In the genomic region with DNA sequence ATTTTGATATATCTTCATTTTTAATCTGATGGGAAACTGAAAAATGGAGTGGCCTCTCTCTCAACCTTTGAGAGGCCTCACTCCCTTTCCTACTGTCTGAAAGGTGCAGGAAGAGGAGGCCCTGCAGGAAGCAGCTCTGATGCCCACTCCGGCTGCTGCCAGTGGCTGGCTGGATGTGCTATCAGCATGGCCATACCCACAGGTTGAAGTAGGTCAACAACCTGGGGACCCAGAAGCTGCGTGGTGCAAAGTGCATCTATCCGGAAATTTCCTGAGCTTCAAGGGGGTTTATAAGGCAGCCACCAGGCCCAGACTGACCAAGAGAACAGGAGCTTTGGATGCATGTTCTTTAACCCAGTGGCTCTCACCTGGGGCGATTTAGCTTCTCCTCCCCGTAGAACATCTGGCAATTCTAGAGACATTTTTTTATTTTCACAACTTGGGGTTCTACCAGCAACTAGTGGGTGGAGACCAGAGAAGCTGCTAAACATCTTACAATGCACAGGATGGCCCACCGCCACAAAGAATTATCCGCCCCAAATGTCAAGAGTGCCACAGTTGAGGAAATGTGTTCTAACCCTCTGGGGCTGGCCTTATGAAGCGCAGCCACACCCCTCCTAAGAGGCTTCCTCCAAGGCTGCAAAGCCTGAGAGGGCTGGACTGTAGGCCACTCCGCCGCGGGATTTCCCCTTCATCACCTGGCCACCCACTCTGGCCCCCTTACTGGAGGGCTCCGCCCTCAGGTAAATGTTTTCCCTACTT, we compare ENCODE assay signal across 9 cellular contexts. TPM values are rescaled to one million over a fixed set of nuclear protein-coding genes. Genes with fewer than 3 reads are reported as not detected.
A peak's percentile ranks its signal among the peaks of the same experiment; 100 is the strongest.
DNase-seq lines count a peak whose midpoint lies in the region; ATAC-seq, FAIRE-seq and TF ChIP-seq lines count a peak whose summit lies in the region.
"Had no signal": no experiment of that assay in that cellular context is flagged by ENCODE, and none has a peak within 500 bp of the region (broad histone marks: within the 10 kb centered on the region; RNA-seq: fewer than 3 reads in every experiment).

No MANE protein-coding gene starts in this region.

- DNase-seq in GM12891 (ENCODE audit: insufficient read length, low spot score), result no peak
- DNase-seq in esophagus muscularis mucosa (ENCODE audit: extremely low spot score), result peak; percentile 74
- DNase-seq in NCI-H1930 (lab: John Stamatoyannopoulos, UW), result no peak
- no peak for DNase-seq in NCI-H2081 treated with DMSO at 0.1 percent for 48 hours (lab: John Stamatoyannopoulos, UW)
- DNase-seq in GM20000 (ENCODE audit: low spot score), result no peak
- DNase-seq in SKM-1 treated with dmso at 0.1 percent for 144 hours (lab: John Stamatoyannopoulos, UW; ENCODE audit: unreplicated experiment), result no peak

- peak; percentile 26 for ATAC-seq in GM21367 (IDR thresholded peaks at IDR 0.05; ENCODE audit: unreplicated experiment)
- ATAC-seq in HG03175 (IDR thresholded peaks at IDR 0.05; ENCODE audit: unreplicated experiment), result peak; percentile 22

- peaks cover 0 to 12% (median 3%) of the 10 kb centered on the region in 4 donors for H3K9me3 ChIP-seq in esophagus muscularis mucosa

- TF ChIP-seq POLR2A in GM12891 (IDR thresholded peaks at IDR 0.05; ENCODE audit: low read depth, low read length), result no peak
- no peak for TF ChIP-seq POLR2A in esophagus muscularis mucosa (IDR thresholded peaks at IDR 0.05; ENCODE audit: low read depth)

- H3K4me3 ChIP-seq in esophagus muscularis mucosa, result no peak overlapping the region

- H3K27me3 ChIP-seq in esophagus muscularis mucosa, result no peaks in the 10 kb centered on the region

- no peak overlapping the region for H3K27ac ChIP-seq in esophagus muscularis mucosa (replicated peaks in 1 of 4)

- H3K36me3 ChIP-seq in esophagus muscularis mucosa, result no peaks in the 10 kb centered on the region

- WGBS in esophagus muscularis mucosa, result 92% methylated on average over 11 of the region's 12 CpGs

- H3K4me1 ChIP-seq in esophagus muscularis mucosa, result peaks cover 0 to 15% (median 11%) of the 10 kb centered on the region in 4 donors

- no peak for TF ChIP-seq EP300 in esophagus muscularis mucosa (IDR thresholded peaks at IDR 0.05)

- intact Hi-C loops in esophagus muscularis mucosa (cut with DNase I), result no loop called here

- TF ChIP-seq CTCF in esophagus muscularis mucosa (IDR thresholded peaks at IDR 0.05), result no peak
- no peak for TF ChIP-seq CTCF in GM20000 (IDR thresholded peaks at IDR 0.05; ENCODE audit: extremely low read depth, missing control alignments)

- peak; percentile 82 for FAIRE-seq in GM12891 (lab: Jason Lieb, UNC)

TF ChIP-seq in GM12891, 5 proteins besides CTCF, POLR2A, EP300 and RAD21:
- TF ChIP-seq PAX5 (IDR thresholded peaks at IDR 0.05; ENCODE audit: insufficient read depth, low read length, severe bottlenecking) (no peak), SPI1 (IDR thresholded peaks at IDR 0.05; ENCODE audit: low read depth, low read length) (no peak), POLR2AphosphoS5 (IDR thresholded peaks at IDR 0.05; ENCODE audit: low read depth, low read length) (no peak), POU2F2 (IDR thresholded peaks at IDR 0.05; ENCODE audit: low read depth, low read length) (no peak), TAF1 (IDR thresholded peaks at IDR 0.05; ENCODE audit: low read depth, low read length) (no peak)
TF ChIP-seq in GM12891: peak in this region for 0.

RNA-seq across cellular contexts. Expression of gene BATF, which starts 8.2 kb away (rescaled TPM):
- 74.9 TPM for polyA plus RNA-seq in GM12891 (2012; ENCODE audit: low read depth, missing spikeins)
- total RNA-seq in esophagus muscularis mucosa, result 10 to 100 TPM in 1 of 4 donors, 1 to 10 TPM in 3; 1.7 to 37.3 (median 4.4) TPM
- total RNA-seq: Daoy had no signal
